In the genomic region with DNA sequence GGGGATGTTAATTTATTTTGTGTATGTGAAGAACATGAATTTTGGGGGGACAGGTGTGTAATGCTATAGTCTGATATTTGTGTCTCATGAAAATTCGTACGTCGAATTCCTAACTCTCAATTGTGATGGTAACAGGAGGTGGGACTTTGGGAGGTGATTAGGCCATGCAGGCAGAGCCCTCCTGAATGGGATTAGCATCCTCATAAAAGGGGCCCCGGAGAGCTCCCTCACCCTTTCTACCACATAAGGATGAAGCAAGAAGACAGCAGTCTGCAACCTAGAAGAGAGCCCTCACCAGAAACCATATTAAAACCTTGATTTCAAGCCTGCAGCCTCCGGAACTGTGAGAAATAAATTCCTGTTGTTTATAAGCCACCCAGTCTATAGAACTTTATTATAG, we compare ENCODE assay signal across 24 cellular contexts.
DNase-seq lines count a peak whose midpoint lies in the region; ATAC-seq and TF ChIP-seq lines count a peak whose summit lies in the region.
"Had no signal": no experiment of that assay in that cellular context is flagged by ENCODE, and none has a peak within 500 bp of the region (broad histone marks: within the 10 kb centered on the region; RNA-seq: fewer than 3 reads in every experiment).

No MANE protein-coding gene starts in this region.

- no peaks in the 10 kb centered on the region for H3K36me3 ChIP-seq in H7 (replicated peaks; ENCODE audit: control insufficient read depth, insufficient read depth, low read length)
- H3K36me3 ChIP-seq in neural progenitor cell, result no peaks in the 10 kb centered on the region
- H3K36me3 ChIP-seq: BE2C, BLaER1 had no signal

- peak; percentile 2 for DNase-seq in H7
- DNase-seq in NCI-H82 treated with DMSO at 0.1 percent for 48 hours (lab: John Stamatoyannopoulos, UW; ENCODE audit: unreplicated experiment), result peak; percentile 11
- DNase-seq in neural progenitor cell (ENCODE audit: low spot score), result peak; percentile 28
- DNase-seq in NCI-H146 (lab: John Stamatoyannopoulos, UW), result no peak
- no peak for DNase-seq in SW480 (ENCODE audit: low spot score)
- DNase-seq: 8988T; ACHN; BE2C; C1 segment of cervical spinal cord; CD4-positive, alpha-beta memory T cell; CD4-positive, CD25-positive, alpha-beta regulatory T cell; CD8-positive, alpha-beta memory T cell; COR-L47; DMS 273 treated with DMSO at 0.1 percent for 48 hours; DMS153; DMS53; DMS79; DND-41; EL; GDM1 had no signal

- no peaks in the 10 kb centered on the region for H3K36me3 Mint-ChIP-seq in neural progenitor cell
- H3K36me3 Mint-ChIP-seq: CD14-positive monocyte; CD4-positive, alpha-beta memory T cell; CD4-positive, CD25-positive, alpha-beta regulatory T cell; CD8-positive, alpha-beta memory T cell had no signal

- no peaks in the 10 kb centered on the region for H3F3A ChIP-seq in neural progenitor cell (ENCODE audit: low read depth)

- H3K9me3 Mint-ChIP-seq in neural progenitor cell, result no peaks in the 10 kb centered on the region

- peak overlapping the region; percentile 36 for H3K27ac Mint-ChIP-seq in neural progenitor cell
- H3K27ac Mint-ChIP-seq: CD14-positive monocyte; CD4-positive, alpha-beta memory T cell; CD4-positive, CD25-positive, alpha-beta regulatory T cell; CD8-positive, alpha-beta memory T cell had no signal

- no peak overlapping the region for H3K27ac ChIP-seq in neural progenitor cell
- H3K27ac ChIP-seq: BLaER1 had no signal

- H2AFZ ChIP-seq in neural progenitor cell (replicated peaks), result peak overlapping the region; percentile 1

- H3K4me3 Mint-ChIP-seq in neural progenitor cell, result no peak overlapping the region
- H3K4me3 Mint-ChIP-seq: CD14-positive monocyte; CD4-positive, alpha-beta memory T cell; CD4-positive, CD25-positive, alpha-beta regulatory T cell; CD8-positive, alpha-beta memory T cell had no signal

- ATAC-seq in HG03039 (IDR thresholded peaks at IDR 0.05; ENCODE audit: unreplicated experiment), result no peak
- ATAC-seq: GM12878 had no signal

- H3K27me3 Mint-ChIP-seq in neural progenitor cell (ENCODE audit: insufficient read depth, low read depth), result no peaks in the 10 kb centered on the region
- H3K27me3 Mint-ChIP-seq: CD4-positive, alpha-beta memory T cell; CD4-positive, CD25-positive, alpha-beta regulatory T cell; CD8-positive, alpha-beta memory T cell had no signal

- H3K9ac ChIP-seq in neural progenitor cell, result no peak overlapping the region
- H3K9ac ChIP-seq: BLaER1 had no signal

- peaks cover 8% of the 10 kb centered on the region for H3K4me1 ChIP-seq in neural progenitor cell
- H3K4me1 ChIP-seq: BE2C had no signal

- peaks cover 41% of the 10 kb centered on the region for H3K4me1 Mint-ChIP-seq in neural progenitor cell
- H3K4me1 Mint-ChIP-seq: CD14-positive monocyte; CD4-positive, alpha-beta memory T cell; CD4-positive, CD25-positive, alpha-beta regulatory T cell; CD8-positive, alpha-beta memory T cell had no signal

- no peaks in the 10 kb centered on the region for H4K20me1 ChIP-seq in neural progenitor cell (ENCODE audit: low read depth)
- H4K20me1 ChIP-seq: BLaER1 had no signal

- peak overlapping the region; percentile 6 for H3K4me2 ChIP-seq in neural progenitor cell
- H3K4me2 ChIP-seq: BLaER1 had no signal

- H3K27me3 ChIP-seq in H7 (ENCODE audit: control insufficient read depth, insufficient read depth, low read length) (no peaks in the 10 kb centered on the region), neural progenitor cell (no peaks in the 10 kb centered on the region)
- H3K27me3 ChIP-seq: BLaER1 had no signal

- H3K4me3 ChIP-seq in H7 (ENCODE audit: insufficient read depth, low read depth, low read length), result no peak overlapping the region
- H3K4me3 ChIP-seq in neural progenitor cell, result no peak overlapping the region
- H3K4me3 ChIP-seq: BLaER1, GM12878 had no signal

- no peaks in the 10 kb centered on the region for H3K9me3 ChIP-seq in neural progenitor cell (ENCODE audit: low read depth)
- H3K9me3 ChIP-seq: BE2C, BLaER1 had no signal

- no peak for TF ChIP-seq CTCF in neural progenitor cell (IDR thresholded peaks at IDR 0.05)

- no peaks in the 10 kb centered on the region for H3K79me2 ChIP-seq in neural progenitor cell (ENCODE audit: low read depth)

Comparison
In these comparisons a context has a peak if more than half of its experiments do, and no peak if none do; other contexts are left out.
1. DNase-seq: peak in H7 (single experiment), NCI-H82 treated with DMSO at 0.1 percent for 48 hours (single experiment) and neural progenitor cell (single experiment); none in NCI-H146 (single experiment) and SW480 (single experiment).